ENCODE assay signal across 34 cellular contexts in the genomic region with DNA sequence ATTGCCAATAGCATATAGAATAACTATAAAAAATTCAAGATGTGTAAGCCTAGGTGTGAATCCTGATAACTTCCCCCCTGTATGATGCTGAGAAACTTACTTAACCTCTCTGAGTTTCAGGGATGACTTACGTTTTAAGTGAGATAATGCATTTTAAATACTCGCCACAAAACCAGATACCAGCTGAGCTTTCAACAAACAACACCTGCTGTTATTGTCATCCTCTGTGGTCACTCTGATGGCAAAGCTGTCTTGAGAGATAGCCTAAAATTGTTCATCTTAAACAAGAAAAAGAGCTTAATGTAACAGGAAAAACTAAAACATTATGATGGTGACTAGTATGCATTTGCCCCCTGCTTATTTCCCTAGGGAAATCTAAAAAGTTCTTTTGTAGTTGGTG.
"Had no signal": no experiment of that assay in that cellular context is flagged by ENCODE, and none has a peak within 500 bp of the region (broad histone marks: within the 10 kb centered on the region; RNA-seq: fewer than 3 reads in every experiment).

No MANE protein-coding gene starts in this region.

- H3K36me3 ChIP-seq: adrenal gland, brain microvascular endothelial cell, breast epithelium had no signal

- H3K9me3 Mint-ChIP-seq: activated B cell treated with CpG ODN at 0.5 μM for 24 hours; activated CD4-positive, alpha-beta T cell treated with anti-CD3 and anti-CD28 coated beads, Interleukin-2, amount 10 ng/mL, durations not matched to agents 24 days and 14 days; activated naive CD4-positive, alpha-beta T cell treated with anti-CD3 and anti-CD28 coated beads for 36 hours; activated naive CD8-positive, alpha-beta T cell treated with anti-CD3 and anti-CD28 coated beads for 36 hours; T-helper 1 cell treated with Interleukin-12 subunit alpha and Interleukin-12 subunit beta and Interleukin-4 antibody, amounts not matched to agents 30 μg/mL and 1 μg/mL, for 36 hours had no signal

- H3K4me1 Mint-ChIP-seq: activated B cell treated with CpG ODN at 0.5 μM for 24 hours; activated CD4-positive, alpha-beta T cell treated with anti-CD3 and anti-CD28 coated beads, Interleukin-2, amount 10 ng/mL, durations not matched to agents 24 days and 14 days; activated naive CD8-positive, alpha-beta T cell treated with anti-CD3 and anti-CD28 coated beads for 36 hours; activated T-helper 17 cell treated with anti-CD3 and anti-CD28 coated beads, Interleukin-2, amount 50 U/mL, for 72 hours had no signal

- H3K27me3 ChIP-seq: adrenal gland, body of pancreas, brain microvascular endothelial cell, breast epithelium had no signal

- ATAC-seq: activated CD8-positive, alpha-beta T cell treated with anti-CD3 and anti-CD28 coated beads for 36 hours; activated naive CD4-positive, alpha-beta T cell treated with anti-CD3 and anti-CD28 coated beads, Interleukin-2, amount 50 U/mL, for 72 hours; activated T-cell treated with anti-CD3 and anti-CD28 coated beads, Interleukin-2, amount 50 U/mL, for 4 hours; activated T-cell treated with anti-CD3 and anti-CD28 coated beads, Interleukin-2, amount 50 U/mL, for 72 hours; activated T-helper 17 cell treated with anti-CD3 and anti-CD28 coated beads, Interleukin-2, amount 50 U/mL, for 72 hours; body of pancreas had no signal

- H3K27ac ChIP-seq: adrenal gland, body of pancreas, brain microvascular endothelial cell, breast epithelium, VCaP had no signal

- H3K27ac Mint-ChIP-seq: activated B cell treated with CpG ODN at 0.5 μM for 24 hours; activated CD4-positive, alpha-beta memory T cell treated with anti-CD3 and anti-CD28 coated beads for 36 hours; activated CD4-positive, alpha-beta T cell treated with anti-CD3 and anti-CD28 coated beads, Interleukin-2, amount 10 ng/mL, durations not matched to agents 24 days and 14 days; activated CD8-positive, alpha-beta T cell treated with anti-CD3 and anti-CD28 coated beads for 36 hours; activated naive CD4-positive, alpha-beta T cell treated with anti-CD3 and anti-CD28 coated beads for 36 hours; activated naive CD4-positive, alpha-beta T cell treated with anti-CD3 and anti-CD28 coated beads, Interleukin-2, amount 50 U/mL, for 72 hours; activated naive CD8-positive, alpha-beta T cell treated with anti-CD3 and anti-CD28 coated beads for 36 hours; activated T-cell treated with anti-CD3 and anti-CD28 coated beads, Interleukin-2, amount 50 U/mL, for 72 hours; activated T-helper 1 cell treated with anti-CD3 and anti-CD28 coated beads, Interleukin-12 subunit alpha, Interleukin-12 subunit beta, Interleukin-2, Interleukin-4 antibody, amounts not matched to agents 30 ng/mL and 10 ng/mL and 1 ng/mL, durations not matched to agents 14 hours and 24 hours and 36 hours; activated T-helper 17 cell treated with anti-CD3 and anti-CD28 coated beads, Interleukin-2, amount 50 U/mL, for 72 hours; T-helper 1 cell treated with Interleukin-12 subunit alpha and Interleukin-12 subunit beta and Interleukin-4 antibody, amounts not matched to agents 30 μg/mL and 1 μg/mL, for 36 hours; T-helper 2 cell treated with Interferon-gamma antibody and Interleukin-4, amounts not matched to agents 5 μg/mL and 100 μg/mL, for 36 hours had no signal

- H3K4me1 ChIP-seq: adrenal gland, body of pancreas, breast epithelium had no signal

- H3K9me3 ChIP-seq: adrenal gland, body of pancreas, breast epithelium had no signal

- DNase-seq: activated B cell treated with CpG ODN at 0.5 μM for 24 hours; activated CD4-positive, alpha-beta memory T cell treated with anti-CD3 and anti-CD28 coated beads for 36 hours; activated CD4-positive, alpha-beta T cell treated with anti-CD3 and anti-CD28 coated beads for 4 hours; activated CD4-positive, alpha-beta T cell treated with anti-CD3 and anti-CD28 coated beads, Interleukin-2, amount 10 ng/mL, durations not matched to agents 24 days and 14 days; activated CD4-positive, alpha-beta T cell treated with anti-CD3 and anti-CD28 coated beads, Interleukin-2, amount 50 U/mL, for 1 hour; activated CD4-positive, alpha-beta T cell treated with anti-CD3 and anti-CD28 coated beads, Interleukin-2, amount 50 U/mL, for 4 hours; activated CD4-positive, CD25-positive, alpha-beta regulatory T cell treated with anti-CD3 and anti-CD28 coated beads, Interleukin-2, amount 50 U/mL, for 72 hours; activated CD8-positive, alpha-beta memory T cell treated with anti-CD3 and anti-CD28 coated beads, Interleukin-2, amount 50 U/mL, for 4 hours; activated CD8-positive, alpha-beta T cell treated with anti-CD3 and anti-CD28 coated beads for 36 hours; activated effector memory CD4-positive, alpha-beta T cell treated with anti-CD3 and anti-CD28 coated beads, Interleukin-2, amount 50 U/mL, for 16 hours; activated gamma-delta T cell treated with Interleukin-2 at 50 U/mL for 16 hours; activated naive CD4-positive, alpha-beta T cell; activated naive CD4-positive, alpha-beta T cell treated with anti-CD3 and anti-CD28 coated beads for 36 hours; activated naive CD4-positive, alpha-beta T cell treated with anti-CD3 and anti-CD28 coated beads, Interleukin-2, amount 50 U/mL, for 16 hours; activated naive CD8-positive, alpha-beta T cell treated with anti-CD3 and anti-CD28 coated beads for 36 hours; activated T-cell treated with anti-CD3 and anti-CD28 coated beads for 4 hours; activated T-cell treated with anti-CD3 and anti-CD28 coated beads, Interleukin-2, amount 50 U/mL, for 1 hour; activated T-cell treated with anti-CD3 and anti-CD28 coated beads, Interleukin-2, amount 50 U/mL, for 4 hours; activated T-cell treated with anti-CD3 and anti-CD28 coated beads, Interleukin-2, amount 50 U/mL, for 72 hours; adrenal gland; amniotic stem cell; aorta; body of pancreas; central memory CD4-positive, alpha-beta T cell; T-helper 2 cell; T-helper 9 cell had no signal

- H3K4me3 ChIP-seq: adrenal gland, body of pancreas, breast epithelium had no signal

- H3K36me3 Mint-ChIP-seq: activated CD4-positive, alpha-beta memory T cell treated with anti-CD3 and anti-CD28 coated beads for 36 hours; activated naive CD8-positive, alpha-beta T cell treated with anti-CD3 and anti-CD28 coated beads for 36 hours had no signal

- H3K4me3 Mint-ChIP-seq: activated B cell treated with CpG ODN at 0.5 μM for 24 hours; activated CD4-positive, alpha-beta memory T cell treated with anti-CD3 and anti-CD28 coated beads for 36 hours; activated CD4-positive, alpha-beta T cell treated with anti-CD3 and anti-CD28 coated beads, Interleukin-2, amount 10 ng/mL, durations not matched to agents 24 days and 14 days; activated CD8-positive, alpha-beta T cell treated with anti-CD3 and anti-CD28 coated beads for 36 hours; activated naive CD4-positive, alpha-beta T cell treated with anti-CD3 and anti-CD28 coated beads for 36 hours; activated naive CD8-positive, alpha-beta T cell treated with anti-CD3 and anti-CD28 coated beads for 36 hours; activated T-cell treated with anti-CD3 and anti-CD28 coated beads, Interleukin-2, amount 50 U/mL, for 4 hours; activated T-cell treated with anti-CD3 and anti-CD28 coated beads, Interleukin-2, amount 50 U/mL, for 72 hours; activated T-helper 1 cell treated with anti-CD3 and anti-CD28 coated beads, Interleukin-12 subunit alpha, Interleukin-12 subunit beta, Interleukin-2, Interleukin-4 antibody, amounts not matched to agents 30 ng/mL and 10 ng/mL and 1 ng/mL, durations not matched to agents 14 hours and 24 hours and 36 hours; activated T-helper 17 cell treated with anti-CD3 and anti-CD28 coated beads, Interleukin-2, amount 50 U/mL, for 72 hours; T-helper 1 cell treated with Interleukin-12 subunit alpha and Interleukin-12 subunit beta and Interleukin-4 antibody, amounts not matched to agents 30 μg/mL and 1 μg/mL, for 36 hours; T-helper 2 cell treated with Interferon-gamma antibody and Interleukin-4, amounts not matched to agents 5 μg/mL and 100 μg/mL, for 36 hours had no signal

- H3K27me3 Mint-ChIP-seq: activated B cell treated with CpG ODN at 0.5 μM for 24 hours; activated CD4-positive, alpha-beta memory T cell treated with anti-CD3 and anti-CD28 coated beads for 36 hours; activated CD4-positive, alpha-beta T cell treated with anti-CD3 and anti-CD28 coated beads, Interleukin-2, amount 10 ng/mL, durations not matched to agents 24 days and 14 days; activated CD8-positive, alpha-beta T cell treated with anti-CD3 and anti-CD28 coated beads for 36 hours; activated naive CD8-positive, alpha-beta T cell treated with anti-CD3 and anti-CD28 coated beads for 36 hours; activated T-helper 17 cell treated with anti-CD3 and anti-CD28 coated beads, Interleukin-2, amount 50 U/mL, for 72 hours had no signal
